In the genomic region with DNA sequence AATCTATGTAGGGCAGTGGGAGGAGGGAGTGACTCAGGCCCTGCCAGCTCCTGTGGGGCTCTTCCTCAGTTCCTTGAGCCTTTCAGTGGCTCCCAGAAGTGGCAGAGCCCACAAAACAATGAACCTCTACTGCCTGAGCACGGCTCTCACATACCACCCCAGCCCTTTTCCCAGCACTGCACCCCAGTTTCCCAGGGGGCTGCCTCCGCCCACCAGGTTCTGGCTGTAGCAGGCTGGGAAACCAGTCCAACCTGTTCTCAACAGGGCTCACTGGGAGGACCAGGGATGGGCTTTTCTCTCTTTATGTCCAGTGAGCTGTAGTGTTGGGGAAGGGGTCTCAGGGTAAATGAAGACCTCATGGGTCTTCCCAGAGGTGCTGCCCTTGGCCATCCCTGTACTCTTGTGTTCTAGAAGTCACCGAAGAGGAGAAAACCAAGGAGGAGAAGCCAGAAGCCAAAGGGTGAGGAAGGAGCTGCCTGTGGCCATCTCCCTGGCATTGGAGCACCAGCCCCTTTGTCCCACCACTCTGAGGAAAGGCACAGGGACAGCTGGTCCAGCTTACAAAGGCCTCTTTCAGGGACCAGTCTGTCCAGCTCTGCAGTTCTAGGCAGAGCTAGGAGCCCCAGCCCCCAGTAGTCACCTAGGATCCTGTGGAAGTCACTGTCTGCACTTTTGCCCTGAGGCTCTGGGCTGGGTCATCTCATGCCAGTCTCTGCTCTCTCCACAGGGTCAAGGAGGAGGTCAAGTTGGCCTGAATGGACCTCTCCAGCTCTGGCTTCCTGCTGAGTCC, we compare ENCODE assay signal across 13 cellular contexts.
A peak's percentile ranks its signal among the peaks of the same experiment; 100 is the strongest.
DNase-seq lines count a peak whose midpoint lies in the region; TF ChIP-seq lines count a peak whose summit lies in the region.
"Had no signal": no experiment of that assay in that cellular context is flagged by ENCODE, and none has a peak within 500 bp of the region (broad histone marks: within the 10 kb centered on the region; RNA-seq: fewer than 3 reads in every experiment).

No MANE protein-coding gene starts in this region.

- no peaks in the 10 kb centered on the region for H3K36me3 ChIP-seq in MM.1S (replicated peaks; ENCODE audit: insufficient read depth, low read length)

- H3K27ac ChIP-seq in MM.1S (ENCODE audit: low read length) = peak overlapping the region; percentile 60; the same call in 1 of the 2 replicates

- no peaks in the 10 kb centered on the region for H3K9me3 ChIP-seq in MM.1S (replicated peaks; ENCODE audit: insufficient read depth, low read length)
- H3K9me3 ChIP-seq: esophagus squamous epithelium had no signal

- H3K4me2 ChIP-seq in MM.1S (ENCODE audit: low read depth, low read length) = peak overlapping the region; percentile 39; the same call in 1 of the 2 replicates

- H2AFZ ChIP-seq in MM.1S (ENCODE audit: low read length) = no peak overlapping the region

- H3F3A ChIP-seq in MM.1S (ENCODE audit: insufficient read depth, low read length) = peaks cover 39% of the 10 kb centered on the region

- no peaks in the 10 kb centered on the region for H4K20me1 ChIP-seq in MM.1S (ENCODE audit: insufficient read depth, low read length)

- TF ChIP-seq CTCF in MM.1S (IDR thresholded peaks at IDR 0.05; ENCODE audit: low read length) (no peak), epithelial cell of esophagus (IDR thresholded peaks at IDR 0.05; ENCODE audit: insufficient read depth, low read depth, low read length, missing control alignments) (no peak)

- H3K4me3 ChIP-seq in MM.1S (ENCODE audit: low read length) = no peak overlapping the region
- no peak overlapping the region for H3K4me3 ChIP-seq in epithelial cell of esophagus (ENCODE audit: low read length)
- H3K4me3 ChIP-seq: esophagus squamous epithelium had no signal

- DNase-seq in DMS 273 (lab: John Stamatoyannopoulos, UW; ENCODE audit: unreplicated experiment) = peak; percentile 31
- DNase-seq in DMS 273 treated with DMSO at 0.1 percent for 48 hours (lab: John Stamatoyannopoulos, UW) = no peak
- no peak for DNase-seq in MM.1S
- DNase-seq in epithelial cell of esophagus (ENCODE audit: low read depth) = peak; percentile 71
- DNase-seq in putamen (ENCODE audit: low spot score) = peak; percentile 40
- DNase-seq in GM19238 (ENCODE audit: insufficient read length, low spot score) = no peak
- DNase-seq in GM19240 (ENCODE audit: insufficient read length, low spot score) = no peak
- no peak for DNase-seq in NCI-H1092 treated with DMSO at 0.1 percent for 48 hours (lab: John Stamatoyannopoulos, UW)
- DNase-seq: 8988T, esophagus squamous epithelium, Kasumi-1, left cardiac atrium, NCI-H69 had no signal

- H3K79me2 ChIP-seq in MM.1S (ENCODE audit: low read length) = peaks cover 9% of the 10 kb centered on the region

- H3K9me2 ChIP-seq in MM.1S (replicated peaks; ENCODE audit: insufficient read depth, low read length) = no peaks in the 10 kb centered on the region

- H3K9ac ChIP-seq in MM.1S (ENCODE audit: low read length) = no peak overlapping the region

- peaks cover 49% of the 10 kb centered on the region for H3K4me1 ChIP-seq in MM.1S (ENCODE audit: low read length)

- H3K27me3 ChIP-seq in MM.1S (replicated peaks; ENCODE audit: insufficient read depth, low read length) = no peaks in the 10 kb centered on the region

Comparison
In these comparisons a context has a peak if more than half of its experiments do, and no peak if none do; other contexts are left out.
1. DNase-seq: peak in DMS 273 (single experiment), epithelial cell of esophagus (single experiment) and putamen (single experiment); none in DMS 273 treated with DMSO at 0.1 percent for 48 hours (single experiment), MM.1S (single experiment), GM19238 (single experiment), GM19240 (single experiment) and NCI-H1092 treated with DMSO at 0.1 percent for 48 hours (single experiment).